Comparison of ENCODE assay signal across 1 cellular context in genomic region chr11:67698247-67698646, GRCh38.
TF ChIP-seq lines count a peak whose summit lies in the region.

No MANE protein-coding gene starts in this region.

TF ChIP-seq in K562, 482 proteins besides CTCF, POLR2A, EP300 and RAD21 (continued from another document):
- TF ChIP-seq ZNF609 (CRISPR knock-in tag; IDR thresholded peaks at IDR 0.05; ENCODE audit: borderline replicate concordance) (no peak), HINFP (tag; conservative IDR thresholded peaks at IDR 0.05; ENCODE audit: low read depth) (no peak), MCM3 (IDR thresholded peaks at IDR 0.05) (no peak), PKNOX1 (IDR thresholded peaks at IDR 0.05) (peak; percentile 24; the same call in 1 of the 2 replicates), EHMT2 (IDR thresholded peaks at IDR 0.05) (peak; percentile 27; the same call in 1 of the 2 replicates), KAT8 (IDR thresholded peaks at IDR 0.05; ENCODE audit: low read depth) (no peak), CBFB (CRISPR knock-in tag; IDR thresholded peaks at IDR 0.05) (no peak), LARP7 (IDR thresholded peaks at IDR 0.05) (no peak), SMC3 (conservative IDR thresholded peaks at IDR 0.05; ENCODE audit: insufficient read depth, low read depth, low read length) (0 out of 2 replicates have a peak, but pooled peaks have one; percentile 35), HDGF (IDR thresholded peaks at IDR 0.05) (no peak), SAP30 (IDR thresholded peaks at IDR 0.05; ENCODE audit: borderline replicate concordance, insufficient read depth, low read depth, low read length, poor library complexity, severe bottlenecking) (no peak)
- TF ChIP-seq, protein P1, sequence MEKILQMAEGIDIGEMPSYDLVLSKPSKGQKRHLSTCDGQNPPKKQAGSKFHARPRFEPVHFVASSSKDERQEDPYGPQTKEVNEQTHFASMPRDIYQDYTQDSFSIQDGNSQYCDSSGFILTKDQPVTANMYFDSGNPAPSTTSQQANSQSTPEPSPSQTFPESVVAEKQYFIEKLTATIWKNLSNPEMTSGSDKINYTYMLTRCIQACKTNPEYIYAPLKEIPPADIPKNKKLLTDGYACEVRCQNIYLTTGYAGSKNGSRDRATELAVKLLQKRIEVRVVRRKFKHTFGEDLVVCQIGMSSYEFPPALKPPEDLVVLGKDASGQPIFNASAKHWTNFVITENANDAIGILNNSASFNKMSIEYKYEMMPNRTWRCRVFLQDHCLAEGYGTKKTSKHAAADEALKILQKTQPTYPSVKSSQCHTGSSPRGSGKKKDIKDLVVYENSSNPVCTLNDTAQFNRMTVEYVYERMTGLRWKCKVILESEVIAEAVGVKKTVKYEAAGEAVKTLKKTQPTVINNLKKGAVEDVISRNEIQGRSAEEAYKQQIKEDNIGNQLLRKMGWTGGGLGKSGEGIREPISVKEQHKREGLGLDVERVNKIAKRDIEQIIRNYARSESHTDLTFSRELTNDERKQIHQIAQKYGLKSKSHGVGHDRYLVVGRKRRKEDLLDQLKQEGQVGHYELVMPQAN (IDR thresholded peaks at IDR 0.05; ENCODE audit: borderline replicate concordance), result no peak
- TF ChIP-seq, protein P2, sequence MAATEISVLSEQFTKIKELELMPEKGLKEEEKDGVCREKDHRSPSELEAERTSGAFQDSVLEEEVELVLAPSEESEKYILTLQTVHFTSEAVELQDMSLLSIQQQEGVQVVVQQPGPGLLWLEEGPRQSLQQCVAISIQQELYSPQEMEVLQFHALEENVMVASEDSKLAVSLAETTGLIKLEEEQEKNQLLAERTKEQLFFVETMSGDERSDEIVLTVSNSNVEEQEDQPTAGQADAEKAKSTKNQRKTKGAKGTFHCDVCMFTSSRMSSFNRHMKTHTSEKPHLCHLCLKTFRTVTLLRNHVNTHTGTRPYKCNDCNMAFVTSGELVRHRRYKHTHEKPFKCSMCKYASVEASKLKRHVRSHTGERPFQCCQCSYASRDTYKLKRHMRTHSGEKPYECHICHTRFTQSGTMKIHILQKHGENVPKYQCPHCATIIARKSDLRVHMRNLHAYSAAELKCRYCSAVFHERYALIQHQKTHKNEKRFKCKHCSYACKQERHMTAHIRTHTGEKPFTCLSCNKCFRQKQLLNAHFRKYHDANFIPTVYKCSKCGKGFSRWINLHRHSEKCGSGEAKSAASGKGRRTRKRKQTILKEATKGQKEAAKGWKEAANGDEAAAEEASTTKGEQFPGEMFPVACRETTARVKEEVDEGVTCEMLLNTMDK (IDR thresholded peaks at IDR 0.05; ENCODE audit: borderline replicate concordance, insufficient read depth, low read depth, low read length, poor library complexity, severe bottlenecking), result no peak
